Comparison of ENCODE assay signal across 31 cellular contexts in genomic region chr5:51416149-51416548, GRCh38. TPM values are rescaled to one million over a fixed set of nuclear protein-coding genes. Genes with fewer than 3 reads are reported as not detected.
DNase-seq lines count a peak whose midpoint lies in the region; ATAC-seq and TF ChIP-seq lines count a peak whose summit lies in the region.
"Had no signal": no experiment of that assay in that cellular context is flagged by ENCODE, and none has a peak within 500 bp of the region (broad histone marks: within the 10 kb centered on the region; RNA-seq: fewer than 3 reads in every experiment).

No MANE protein-coding gene starts in this region.

- in situ Hi-C loops in G401 (cut with HindIII; ENCODE audit: low sequenced_read_pairs) = no loop called here

- H3K4me3 Mint-ChIP-seq in activated T-cell treated with anti-CD3 and anti-CD28 coated beads, Interleukin-2, amount 50 U/mL, for 24 hours = no peak overlapping the region
- H3K4me3 Mint-ChIP-seq: activated T-cell treated with anti-CD3 and anti-CD28 coated beads, Interleukin-2, amount 50 U/mL, for 4 hours; brain; IgD-negative memory B cell; mesothelial cell of epicardium; natural killer cell; T-helper 17 cell had no signal

- H3K9me3 Mint-ChIP-seq in activated T-cell treated with anti-CD3 and anti-CD28 coated beads, Interleukin-2, amount 50 U/mL, for 24 hours = peaks cover 4% of the 10 kb centered on the region
- H3K9me3 Mint-ChIP-seq: activated T-cell treated with anti-CD3 and anti-CD28 coated beads, Interleukin-2, amount 50 U/mL, for 4 hours had no signal

- DNase-seq in NCI-H146 (lab: John Stamatoyannopoulos, UW) (peak; percentile 23), NCI-H146 treated with DMSO at 0.1 percent for 48 hours (lab: John Stamatoyannopoulos, UW; ENCODE audit: unreplicated experiment) (no peak), G401 (ENCODE audit: low spot score) (peak; percentile 4), NCI-H69 (lab: John Stamatoyannopoulos, UW) (peak; percentile 63), cerebellar cortex (ENCODE audit: low spot score) (peak; percentile 3), omental fat pad (ENCODE audit: low spot score) (no peak)
- DNase-seq in activated naive CD4-positive, alpha-beta T cell (lab: John Stamatoyannopoulos, UW) = no peak
- no peak for DNase-seq in activated T-cell treated with anti-CD3 and anti-CD28 coated beads, Interleukin-2, amount 50 U/mL, for 24 hours
- DNase-seq: activated CD4-positive, alpha-beta T cell treated with anti-CD3 and anti-CD28 coated beads for 4 hours; activated CD8-positive, alpha-beta memory T cell treated with anti-CD3 and anti-CD28 coated beads for 24 hours; activated T-cell treated with anti-CD3 and anti-CD28 coated beads, Interleukin-2, amount 50 U/mL, for 4 hours; AML-193; effector CD8-positive, alpha-beta T cell; erythroblast; gastrocnemius medialis; hypothalamus; left ventricle myocardium inferior; natural killer cell; NCI-H1436 treated with DMSO at 0.1 percent for 48 hours; NCI-H82; small intestine; stimulated activated CD4-positive, alpha-beta T cell treated with anti-CD3 and anti-CD28 coated beads, Interleukin-1b, Interleukin-23, amount 100 ng/mL, for 48 hours; T-helper 17 cell had no signal

- TF ChIP-seq CTCF in omental fat pad (IDR thresholded peaks at IDR 0.05) = no peak

- H3K27me3 Mint-ChIP-seq in activated T-cell treated with anti-CD3 and anti-CD28 coated beads, Interleukin-2, amount 50 U/mL, for 24 hours = no peaks in the 10 kb centered on the region
- H3K27me3 Mint-ChIP-seq: T-helper 17 cell had no signal

- no peak for ATAC-seq in omental fat pad (ENCODE audit: low FRiP score)
- ATAC-seq: activated T-cell treated with anti-CD3 and anti-CD28 coated beads, Interleukin-2, amount 50 U/mL, for 4 hours; gastrocnemius medialis; natural killer cell; Panc1; T-helper 17 cell had no signal

- no peaks in the 10 kb centered on the region for H3K4me1 Mint-ChIP-seq in activated T-cell treated with anti-CD3 and anti-CD28 coated beads, Interleukin-2, amount 50 U/mL, for 24 hours (ENCODE audit: low read depth)
- H3K4me1 Mint-ChIP-seq: IgD-negative memory B cell, natural killer cell, T-helper 17 cell had no signal

- no peaks in the 10 kb centered on the region for H3K36me3 Mint-ChIP-seq in activated T-cell treated with anti-CD3 and anti-CD28 coated beads, Interleukin-2, amount 50 U/mL, for 24 hours (ENCODE audit: low read depth)
- H3K36me3 Mint-ChIP-seq: brain, IgD-negative memory B cell, mesothelial cell of epicardium, natural killer cell had no signal

- H3K27ac Mint-ChIP-seq in activated T-cell treated with anti-CD3 and anti-CD28 coated beads, Interleukin-2, amount 50 U/mL, for 24 hours = no peak overlapping the region
- H3K27ac Mint-ChIP-seq: brain, IgD-negative memory B cell, mesothelial cell of epicardium, natural killer cell, T-helper 17 cell had no signal

RNA-seq across cellular contexts. Expression of gene ISL1, which starts 32.9 kb away (rescaled TPM):
- not detected in 2 replicates for total RNA-seq in G401 (2014; rRNA removed; shearing (Covaris generic))
- total RNA-seq in omental fat pad = 1 to 10 TPM in 3 of 4 donors, under 1 TPM in 1; 0.63 to 5.4 (median 3.3) TPM
- total RNA-seq: A172; activated T-cell treated with anti-CD3 and anti-CD28 coated beads, Interleukin-2, amount 50 U/mL, for 4 hours; gastrocnemius medialis; left ventricle myocardium inferior; natural killer cell; osteoblast; renal cortical epithelial cell; subcutaneous adipose tissue; T-helper 17 cell had no signal

Comparison
In these comparisons a context has a peak if more than half of its experiments do, and no peak if none do; other contexts are left out.
1. DNase-seq: peak in NCI-H146 (single experiment), G401 (single experiment), NCI-H69 (single experiment) and cerebellar cortex (single experiment); none in NCI-H146 treated with DMSO at 0.1 percent for 48 hours (single experiment), activated naive CD4-positive, alpha-beta T cell (0 of 4), omental fat pad (single experiment) and activated T-cell treated with anti-CD3 and anti-CD28 coated beads, Interleukin-2, amount 50 U/mL, for 24 hours (single experiment).